Comparison of ENCODE assay signal across 8 cellular contexts in genomic region chr12:109264095-109264942, GRCh38. TPM values are rescaled to one million over a fixed set of nuclear protein-coding genes. Genes with fewer than 3 reads are reported as not detected.
A peak's percentile ranks its signal among the peaks of the same experiment; 100 is the strongest.
DNase-seq lines count a peak whose midpoint lies in the region; ATAC-seq and TF ChIP-seq lines count a peak whose summit lies in the region.

No MANE protein-coding gene starts in this region.

- H3T11ph ChIP-seq in H9 (ENCODE audit: low read length): no peak overlapping the region

- H4K20me1 ChIP-seq in H9 (ENCODE audit: control insufficient read depth, insufficient read depth, insufficient read length): no peaks in the 10 kb centered on the region

- no peak overlapping the region; the same call in 1 of the 2 replicates for H3K27ac ChIP-seq in C4-2B
- no peak overlapping the region for H3K27ac ChIP-seq in H9 (ENCODE audit: insufficient read length, low read depth, low read length)

- no peak overlapping the region for H3K4me2 ChIP-seq in H9 (ENCODE audit: insufficient read depth, insufficient read length, low read length)

- no peak overlapping the region for H2BK15ac ChIP-seq in H9 (ENCODE audit: low read depth, low read length)

- H3K27me3 Mint-ChIP-seq in H9 (ENCODE audit: low read depth) (no peaks in the 10 kb centered on the region; the same call in 1 of the 2 replicates), osteocyte (ENCODE audit: unreplicated experiment) (no peaks in the 10 kb centered on the region)
- no peaks in the 10 kb centered on the region for H3K27me3 Mint-ChIP-seq in activated CD8-positive, alpha-beta memory T cell treated with anti-CD3 and anti-CD28 coated beads, Interleukin-2, amount 10 ng/mL, durations not matched to agents 7 days and 5 days

- no peak overlapping the region for H3K14ac ChIP-seq in H9 (ENCODE audit: insufficient read depth, low read length)

- H3K9me3 Mint-ChIP-seq in H9: no peaks in the 10 kb centered on the region; a peak in 1 of 5 replicates
- no peaks in the 10 kb centered on the region for H3K9me3 Mint-ChIP-seq in activated CD8-positive, alpha-beta memory T cell treated with anti-CD3 and anti-CD28 coated beads, Interleukin-2, amount 10 ng/mL, durations not matched to agents 7 days and 5 days (ENCODE audit: low read depth)
- H3K9me3 Mint-ChIP-seq in osteocyte (ENCODE audit: unreplicated experiment): peaks cover 6% of the 10 kb centered on the region

- no CpG with 5 or more reads among the region's 23 CpGs for WGBS in H9 (ENCODE audit: extremely low coverage, insufficient read length, low lambda C conversion rate)

- H3K23me2 ChIP-seq in H9 (ENCODE audit: insufficient read length, low read depth, low read length, poor library complexity, severe bottlenecking): no peaks in the 10 kb centered on the region

- no peak overlapping the region for H3K4me3 ChIP-seq in foreskin fibroblast (ENCODE audit: low read depth in 1 of 2, low read length in 2 of 2)

- no peak overlapping the region for H3K9ac ChIP-seq in H9 (ENCODE audit: extremely low read depth, insufficient read length, low read length)

- peak overlapping the region; percentile 23 for H4K91ac ChIP-seq in H9 (ENCODE audit: insufficient read length, low read depth, low read length)

- no peak overlapping the region for H2AFZ ChIP-seq in H9 (ENCODE audit: low read length)

- H3K56ac ChIP-seq in H9 (ENCODE audit: insufficient read length, low read depth, low read length): no peak overlapping the region

- H4K5ac ChIP-seq in H9 (ENCODE audit: insufficient read length, low read depth, low read length): no peak overlapping the region

- no peak overlapping the region for H4K8ac ChIP-seq in H9 (replicated peaks; ENCODE audit: insufficient read length, low read depth, low read length)

- no peak overlapping the region for H2BK120ac ChIP-seq in H9 (ENCODE audit: low read depth, low read length, poor library complexity, severe bottlenecking)

- CTCF ChIA-PET in activated CD8-positive, alpha-beta memory T cell treated with anti-CD3 and anti-CD28 coated beads, Interleukin-2, amount 10 ng/mL, durations not matched to agents 7 days and 5 days (lab: Charles Lee): interaction anchor here (0.7 to 1.8 kb wide), 12 partner anchors 9 to 152 kb away, joined by 3 to 7 read pairs (median 5); partner anchors contain the start of gene MYO1H

- H3K4ac ChIP-seq in H9 (ENCODE audit: low read depth, low read length): no peak overlapping the region

- H3K4me3 Mint-ChIP-seq in H9 (no peak overlapping the region), osteocyte (ENCODE audit: unreplicated experiment) (no peak overlapping the region)
- H3K4me3 Mint-ChIP-seq in activated CD8-positive, alpha-beta memory T cell treated with anti-CD3 and anti-CD28 coated beads, Interleukin-2, amount 10 ng/mL, durations not matched to agents 7 days and 5 days: no peak overlapping the region

- TF ChIP-seq CTCF in C4-2B (conservative IDR thresholded peaks at IDR 0.05) (peak; percentile 95), H9 (conservative IDR thresholded peaks at IDR 0.05) (peak; percentile 94), foreskin fibroblast (IDR thresholded peaks at IDR 0.05; ENCODE audit: low read depth, low read length) (peak; percentile 78), osteocyte (IDR thresholded peaks at IDR 0.05) (peak; percentile 61)

- H2AK5ac ChIP-seq in H9 (ENCODE audit: insufficient read length, low read length): no peak overlapping the region

- peak; percentile 96 for DNase-seq in H9
- peak; percentile 87 for DNase-seq in NCI-H748 (lab: John Stamatoyannopoulos, UW; ENCODE audit: unreplicated experiment)
- peak; percentile 65 for DNase-seq in activated CD8-positive, alpha-beta memory T cell treated with anti-CD3 and anti-CD28 coated beads, Interleukin-2, amount 10 ng/mL, durations not matched to agents 7 days and 5 days
- DNase-seq in foreskin fibroblast: peak; percentile 17 to 62
- no peak for DNase-seq in osteocyte (ENCODE audit: extremely low spot score, unreplicated experiment)

- no peaks in the 10 kb centered on the region for H3K27me3 ChIP-seq in H9 (ENCODE audit: insufficient read depth, low read length)

- H2BK12ac ChIP-seq in H9 (ENCODE audit: insufficient read length, low read depth, low read length): no peak overlapping the region

- H3K27ac Mint-ChIP-seq in H9 (peak overlapping the region in 1 of 3 experiments; percentile 28; a peak in 1 of 7 replicates), osteocyte (ENCODE audit: unreplicated experiment) (no peak overlapping the region)
- H3K27ac Mint-ChIP-seq in activated CD8-positive, alpha-beta memory T cell treated with anti-CD3 and anti-CD28 coated beads, Interleukin-2, amount 10 ng/mL, durations not matched to agents 7 days and 5 days: no peak overlapping the region

- no peaks in the 10 kb centered on the region for H3K9me3 ChIP-seq in H9 (ENCODE audit: control insufficient read depth, low read depth, low read length)

- peak; percentile 63 for ATAC-seq in activated CD8-positive, alpha-beta memory T cell treated with anti-CD3 and anti-CD28 coated beads, Interleukin-2, amount 10 ng/mL, durations not matched to agents 7 days and 5 days
- ATAC-seq in HG02852 (IDR thresholded peaks at IDR 0.05; ENCODE audit: unreplicated experiment): no peak
- ATAC-seq in HG02973 (IDR thresholded peaks at IDR 0.05; ENCODE audit: unreplicated experiment): no peak

- H2BK5ac ChIP-seq in H9 (ENCODE audit: insufficient read length, low read length): no peak overlapping the region

- H3K4me1 ChIP-seq in H9 (ENCODE audit: insufficient read depth, low read length): no peaks in the 10 kb centered on the region; the same call in 1 of the 2 replicates

- no peaks in the 10 kb centered on the region for H3K79me2 ChIP-seq in H9 (ENCODE audit: insufficient read depth, low read length)

- H3K79me1 ChIP-seq in H9 (ENCODE audit: insufficient read depth, low read depth, low read length, poor library complexity, severe bottlenecking): no peaks in the 10 kb centered on the region

- H3K18ac ChIP-seq in H9 (ENCODE audit: insufficient read length, low read depth, low read length): no peak overlapping the region

- peaks cover 0 to 12% (median 4%) of the 10 kb centered on the region in 3 experiments; a peak in 3 of 7 replicates for H3K36me3 Mint-ChIP-seq in H9 (ENCODE audit: insufficient read depth in 1 of 3, low read depth in 3 of 3)
- no peaks in the 10 kb centered on the region for H3K36me3 Mint-ChIP-seq in activated CD8-positive, alpha-beta memory T cell treated with anti-CD3 and anti-CD28 coated beads, Interleukin-2, amount 10 ng/mL, durations not matched to agents 7 days and 5 days
- H3K36me3 Mint-ChIP-seq in osteocyte (ENCODE audit: unreplicated experiment): peaks cover 4% of the 10 kb centered on the region

- no peak overlapping the region for H2BK20ac ChIP-seq in H9 (ENCODE audit: low read depth, low read length, poor library complexity, severe bottlenecking)

- peaks cover 8 to 19% of the 10 kb centered on the region in 2 experiments for H3K4me1 Mint-ChIP-seq in H9
- no peaks in the 10 kb centered on the region for H3K4me1 Mint-ChIP-seq in activated CD8-positive, alpha-beta memory T cell treated with anti-CD3 and anti-CD28 coated beads, Interleukin-2, amount 10 ng/mL, durations not matched to agents 7 days and 5 days
- H3K4me1 Mint-ChIP-seq in osteocyte (ENCODE audit: unreplicated experiment): no peaks in the 10 kb centered on the region

- no peak overlapping the region for H3K23ac ChIP-seq in H9 (ENCODE audit: insufficient read length, low read depth, low read length)

RNA-seq across cellular contexts. Expression of gene FOXN4, which starts 44.8 kb away (rescaled TPM):
- total RNA-seq in H9 (2021): 0.29 and 0.39 TPM in 2 replicates
- not detected for total RNA-seq in activated CD8-positive, alpha-beta memory T cell treated with anti-CD3 and anti-CD28 coated beads, Interleukin-2, amount 10 ng/mL, durations not matched to agents 7 days and 5 days
- not detected in 2 replicates for total RNA-seq in osteocyte
